Comparison of ENCODE assay signal across 10 cellular contexts in genomic region chr4:185738038-185738552, GRCh38.
A peak's percentile ranks its signal among the peaks of the same experiment; 100 is the strongest.
DNase-seq lines count a peak whose midpoint lies in the region; ATAC-seq and TF ChIP-seq lines count a peak whose summit lies in the region.
"Had no signal": no experiment of that assay in that cellular context is flagged by ENCODE, and none has a peak within 500 bp of the region (broad histone marks: within the 10 kb centered on the region; RNA-seq: fewer than 3 reads in every experiment).

No MANE protein-coding gene starts in this region.

- ATAC-seq in right cardiac atrium: peak; percentile 19 to 47
- no peak for ATAC-seq in GM18868 (IDR thresholded peaks at IDR 0.05; ENCODE audit: unreplicated experiment)
- ATAC-seq in HG02610 (IDR thresholded peaks at IDR 0.05; ENCODE audit: unreplicated experiment): no peak
- no peak for ATAC-seq in GM18511 (IDR thresholded peaks at IDR 0.05; ENCODE audit: unreplicated experiment)
- ATAC-seq in GM21619 (IDR thresholded peaks at IDR 0.05; ENCODE audit: unreplicated experiment): no peak

- DNase-seq in HS-27A (ENCODE audit: low read depth) (peak; percentile 30), chondrocyte (ENCODE audit: low spot score) (no peak), right cardiac atrium (no peak), smooth muscle cell of the brain vasculature (ENCODE audit: low read depth, low spot score) (peak; percentile 41)
- DNase-seq: Caco-2, cerebellar nuclear complex had no signal

- peaks cover 83% of the 10 kb centered on the region for H3K4me1 Mint-ChIP-seq in chondrocyte (ENCODE audit: low read depth)

- TF ChIP-seq CTCF in chondrocyte (IDR thresholded peaks at IDR 0.05): no peak

- peak overlapping the region; percentile 26 for H3K27ac ChIP-seq in right cardiac atrium (ENCODE audit: low read length)

- H3K27me3 ChIP-seq in right cardiac atrium (ENCODE audit: control insufficient read depth, insufficient read depth): no peaks in the 10 kb centered on the region

- 22% methylated on average over 10 of the region's 10 CpGs for WGBS in right cardiac atrium

- intact Hi-C loops in right cardiac atrium (cut with DNase I): no loop called here

- peaks cover 6% of the 10 kb centered on the region for H3K36me3 Mint-ChIP-seq in chondrocyte (ENCODE audit: low read depth)

- H3K9me3 ChIP-seq in right cardiac atrium (ENCODE audit: control insufficient read depth, low read length): no peaks in the 10 kb centered on the region
- H3K9me3 ChIP-seq: Caco-2 had no signal

- H3K9me3 Mint-ChIP-seq in chondrocyte (ENCODE audit: low read depth): no peaks in the 10 kb centered on the region

- H3K4me1 ChIP-seq in right cardiac atrium (ENCODE audit: control insufficient read depth, insufficient read depth, low read length): peaks cover 13% of the 10 kb centered on the region
- H3K4me1 ChIP-seq: Caco-2 had no signal

- peak overlapping the region; percentile 90 for H3K27ac Mint-ChIP-seq in chondrocyte (ENCODE audit: unreplicated experiment)

- H3K4me3 Mint-ChIP-seq in chondrocyte (ENCODE audit: unreplicated experiment): peak overlapping the region; percentile 45

- H3K27me3 Mint-ChIP-seq in chondrocyte (ENCODE audit: low read depth): no peaks in the 10 kb centered on the region

- no peak overlapping the region for H3K4me3 ChIP-seq in right cardiac atrium (ENCODE audit: low read length)

Comparison
In these comparisons a context has a peak if more than half of its experiments do, and no peak if none do; other contexts are left out.
1. DNase-seq: peak in HS-27A (single experiment) and smooth muscle cell of the brain vasculature (single experiment); none in chondrocyte (single experiment) and right cardiac atrium (0 of 3).
2. ATAC-seq: peak in right cardiac atrium (2 of 2); none in GM18868 (single experiment), HG02610 (single experiment), GM18511 (single experiment) and GM21619 (single experiment).